Comparison of ENCODE assay signal across 9 cellular contexts in genomic region chr18:13003466-13003896, GRCh38. TPM values are rescaled to one million over a fixed set of nuclear protein-coding genes. Genes with fewer than 3 reads are reported as not detected.
DNase-seq lines count a peak whose midpoint lies in the region; ATAC-seq lines count a peak whose summit lies in the region.
"Had no signal": no experiment of that assay in that cellular context is flagged by ENCODE, and none has a peak within 500 bp of the region (broad histone marks: within the 10 kb centered on the region; RNA-seq: fewer than 3 reads in every experiment).

No MANE protein-coding gene starts in this region.

- no peaks in the 10 kb centered on the region for H3K36me3 ChIP-seq in aorta (ENCODE audit: control insufficient read depth in 1 of 2, insufficient read depth in 2 of 2, low read length in 1 of 2)

- intact Hi-C loops in aorta (cut with DNase I) = no loop called here

- WGBS in aorta, 2 donors = 61% methylated on average over 7 of the region's 7 CpGs

- H3K27ac ChIP-seq in aorta (ENCODE audit: low read depth in 1 of 2, low read length in 2 of 2) = no peak overlapping the region
- H3K27ac ChIP-seq: BLaER1 treated with 17β-estradiol and CSF1 and Interleukin-3, amounts not matched to agents 10 nM and 100 nM had no signal

- H3K4me3 ChIP-seq in aorta (ENCODE audit: low read length in 2 of 2) = no peak overlapping the region
- H3K4me3 ChIP-seq: BLaER1 treated with 17β-estradiol and CSF1 and Interleukin-3, amounts not matched to agents 10 nM and 100 nM had no signal

- peak; percentile 44 for ATAC-seq in HG02798 (IDR thresholded peaks at IDR 0.05; ENCODE audit: poor library complexity, unreplicated experiment)
- no peak for ATAC-seq in aorta (ENCODE audit: low FRiP score)

- no peaks in the 10 kb centered on the region for H3K27me3 ChIP-seq in aorta (ENCODE audit: control insufficient read depth in 1 of 2, insufficient read depth in 2 of 2, low read length in 1 of 2)
- H3K27me3 ChIP-seq: BLaER1 treated with 17β-estradiol and CSF1 and Interleukin-3, amounts not matched to agents 10 nM and 100 nM had no signal

- no peaks in the 10 kb centered on the region for H3K4me1 ChIP-seq in aorta (ENCODE audit: control insufficient read depth in 1 of 2, insufficient read depth in 2 of 2, low read length in 2 of 2)

- DNase-seq in NCI-H146 (lab: John Stamatoyannopoulos, UW) (peak; percentile 10), NCI-H146 treated with DMSO at 0.1 percent for 48 hours (lab: John Stamatoyannopoulos, UW; ENCODE audit: unreplicated experiment) (no peak), SIG-M5 (lab: John Stamatoyannopoulos, UW) (peak; percentile 46), fibroblast of the conjunctiva (ENCODE audit: low read depth) (peak; percentile 69), pulmonary artery endothelial cell (ENCODE audit: low read depth, low spot score) (peak; percentile 32), aorta (no peak)
- no peak for DNase-seq in activated CD8-positive, alpha-beta memory T cell treated with anti-CD3 and anti-CD28 coated beads, Interleukin-2, amount 50 U/mL, for 4 hours

- H3K9me3 ChIP-seq in aorta (ENCODE audit: control insufficient read depth, low read length) = no peaks in the 10 kb centered on the region
- H3K9me3 ChIP-seq: BLaER1 treated with 17β-estradiol and CSF1 and Interleukin-3, amounts not matched to agents 10 nM and 100 nM had no signal

RNA-seq across cellular contexts. Expression of gene CEP192, which starts 12.3 kb away (rescaled TPM):
- total RNA-seq in pulmonary artery endothelial cell (25.8 and 29.6 TPM in 2 replicates), aorta (10 to 100 TPM; 21.4 to 31.4 TPM)
- 10 to 100 TPM; 12.7 to 13.0 TPM for polyA plus RNA-seq in aorta

RNA-seq across cellular contexts. Expression of gene SEH1L, which starts 55.7 kb away (rescaled TPM):
- 49.7 and 70.4 TPM in 2 replicates for total RNA-seq in pulmonary artery endothelial cell
- total RNA-seq in aorta = 10 to 100 TPM; 33.0 to 45.9 TPM
- 10 to 100 TPM; 10.8 to 16.4 TPM for polyA plus RNA-seq in aorta

Comparison
In these comparisons a context has a peak if more than half of its experiments do, and no peak if none do; other contexts are left out.
1. DNase-seq: peak in NCI-H146 (single experiment), SIG-M5 (single experiment), fibroblast of the conjunctiva (single experiment) and pulmonary artery endothelial cell (single experiment); none in NCI-H146 treated with DMSO at 0.1 percent for 48 hours (single experiment), activated CD8-positive, alpha-beta memory T cell treated with anti-CD3 and anti-CD28 coated beads, Interleukin-2, amount 50 U/mL, for 4 hours (single experiment) and aorta (0 of 2).